1 cellular context compared by ENCODE assay signal in the genomic region with DNA sequence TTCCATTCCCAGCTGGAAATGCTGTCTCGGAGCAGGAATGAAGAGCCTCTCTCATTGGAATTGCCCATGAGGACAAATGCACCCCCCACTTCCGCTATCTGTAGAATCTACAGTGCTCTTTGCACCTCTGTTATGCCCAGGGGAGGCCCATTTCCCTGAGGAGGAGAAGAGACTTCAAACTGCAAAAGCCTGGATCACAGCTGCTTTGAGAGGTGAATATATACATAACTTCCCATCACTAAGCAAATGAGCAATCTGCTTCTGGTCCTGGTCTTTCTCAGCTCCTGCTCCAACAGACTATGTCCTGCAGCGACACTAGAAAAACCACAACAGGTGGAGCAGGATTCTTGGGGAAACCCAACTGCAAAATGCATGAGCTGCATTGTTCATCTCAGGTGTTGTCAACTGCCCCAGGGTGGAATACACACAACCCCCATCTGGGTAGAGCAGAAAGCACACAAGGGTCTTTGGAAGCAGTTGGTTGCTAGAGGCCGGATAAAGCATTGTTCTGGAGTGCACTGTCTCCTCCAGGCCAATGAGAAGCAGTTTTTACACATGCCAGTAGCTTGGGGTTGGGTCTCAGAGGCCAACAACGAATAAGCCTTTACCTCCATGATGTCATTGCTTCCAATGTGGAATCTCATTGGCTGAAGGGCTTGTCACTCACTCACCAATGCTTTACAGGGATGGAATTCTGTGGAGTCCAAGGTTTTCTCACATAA.
TF ChIP-seq lines count a peak whose summit lies in the region.

No MANE protein-coding gene starts in this region.

TF ChIP-seq in K562, 482 proteins besides CTCF, POLR2A, EP300 and RAD21 (continued from another document):
- TF ChIP-seq, protein P1, sequence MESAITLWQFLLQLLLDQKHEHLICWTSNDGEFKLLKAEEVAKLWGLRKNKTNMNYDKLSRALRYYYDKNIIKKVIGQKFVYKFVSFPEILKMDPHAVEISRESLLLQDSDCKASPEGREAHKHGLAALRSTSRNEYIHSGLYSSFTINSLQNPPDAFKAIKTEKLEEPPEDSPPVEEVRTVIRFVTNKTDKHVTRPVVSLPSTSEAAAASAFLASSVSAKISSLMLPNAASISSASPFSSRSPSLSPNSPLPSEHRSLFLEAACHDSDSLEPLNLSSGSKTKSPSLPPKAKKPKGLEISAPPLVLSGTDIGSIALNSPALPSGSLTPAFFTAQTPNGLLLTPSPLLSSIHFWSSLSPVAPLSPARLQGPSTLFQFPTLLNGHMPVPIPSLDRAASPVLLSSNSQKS (CRISPR knock-in tag; IDR thresholded peaks at IDR 0.05), result no peak
- TF ChIP-seq ATF1 (CRISPR knock-in tag; IDR thresholded peaks at IDR 0.05) (no peak), ATF1 (tag; IDR thresholded peaks at IDR 0.05) (0 out of 2 replicates have a peak, but pooled peaks have one; percentile 26), JUND (IDR thresholded peaks at IDR 0.05; ENCODE audit: borderline replicate concordance, low read depth, low read length) (peak; percentile 64), JUND (tag; IDR thresholded peaks at IDR 0.05; ENCODE audit: borderline replicate concordance, low read depth, low read length) (peak; percentile 65; the same call in 2 of the 3 replicates), SP2 (IDR thresholded peaks at IDR 0.05; ENCODE audit: extremely low read depth, low read depth, low read length, poor library complexity, severe bottlenecking) (peak; percentile 32), ATF7 (IDR thresholded peaks at IDR 0.05) (peak; percentile 96), CREM (IDR thresholded peaks at IDR 0.05; ENCODE audit: low read depth) (0 out of 2 replicates have a peak, but pooled peaks have one; percentile 19), MBD2 (IDR thresholded peaks at IDR 0.05; ENCODE audit: borderline replicate concordance, low read depth) (peak; percentile 41; the same call in 1 of the 2 replicates)
- TF ChIP-seq, protein P2, sequence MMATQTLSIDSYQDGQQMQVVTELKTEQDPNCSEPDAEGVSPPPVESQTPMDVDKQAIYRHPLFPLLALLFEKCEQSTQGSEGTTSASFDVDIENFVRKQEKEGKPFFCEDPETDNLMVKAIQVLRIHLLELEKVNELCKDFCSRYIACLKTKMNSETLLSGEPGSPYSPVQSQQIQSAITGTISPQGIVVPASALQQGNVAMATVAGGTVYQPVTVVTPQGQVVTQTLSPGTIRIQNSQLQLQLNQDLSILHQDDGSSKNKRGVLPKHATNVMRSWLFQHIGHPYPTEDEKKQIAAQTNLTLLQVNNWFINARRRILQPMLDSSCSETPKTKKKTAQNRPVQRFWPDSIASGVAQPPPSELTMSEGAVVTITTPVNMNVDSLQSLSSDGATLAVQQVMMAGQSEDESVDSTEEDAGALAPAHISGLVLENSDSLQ (IDR thresholded peaks at IDR 0.05), result peak; percentile 98
- TF ChIP-seq, protein P3, sequence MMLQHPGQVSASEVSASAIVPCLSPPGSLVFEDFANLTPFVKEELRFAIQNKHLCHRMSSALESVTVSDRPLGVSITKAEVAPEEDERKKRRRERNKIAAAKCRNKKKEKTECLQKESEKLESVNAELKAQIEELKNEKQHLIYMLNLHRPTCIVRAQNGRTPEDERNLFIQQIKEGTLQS (IDR thresholded peaks at IDR 0.05), result peak; percentile 51
- TF ChIP-seq, protein P3 (CRISPR knock-in tag; conservative IDR thresholded peaks at IDR 0.05), result no peak
- TF ChIP-seq, protein P4, sequence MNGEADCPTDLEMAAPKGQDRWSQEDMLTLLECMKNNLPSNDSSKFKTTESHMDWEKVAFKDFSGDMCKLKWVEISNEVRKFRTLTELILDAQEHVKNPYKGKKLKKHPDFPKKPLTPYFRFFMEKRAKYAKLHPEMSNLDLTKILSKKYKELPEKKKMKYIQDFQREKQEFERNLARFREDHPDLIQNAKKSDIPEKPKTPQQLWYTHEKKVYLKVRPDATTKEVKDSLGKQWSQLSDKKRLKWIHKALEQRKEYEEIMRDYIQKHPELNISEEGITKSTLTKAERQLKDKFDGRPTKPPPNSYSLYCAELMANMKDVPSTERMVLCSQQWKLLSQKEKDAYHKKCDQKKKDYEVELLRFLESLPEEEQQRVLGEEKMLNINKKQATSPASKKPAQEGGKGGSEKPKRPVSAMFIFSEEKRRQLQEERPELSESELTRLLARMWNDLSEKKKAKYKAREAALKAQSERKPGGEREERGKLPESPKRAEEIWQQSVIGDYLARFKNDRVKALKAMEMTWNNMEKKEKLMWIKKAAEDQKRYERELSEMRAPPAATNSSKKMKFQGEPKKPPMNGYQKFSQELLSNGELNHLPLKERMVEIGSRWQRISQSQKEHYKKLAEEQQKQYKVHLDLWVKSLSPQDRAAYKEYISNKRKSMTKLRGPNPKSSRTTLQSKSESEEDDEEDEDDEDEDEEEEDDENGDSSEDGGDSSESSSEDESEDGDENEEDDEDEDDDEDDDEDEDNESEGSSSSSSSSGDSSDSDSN (IDR thresholded peaks at IDR 0.05; ENCODE audit: borderline replicate concordance in 1 of 2, low read depth in 2 of 2, low read length in 2 of 2), result no peak
